ENCODE assay signal across 10 cellular contexts in genomic region chr6:28635547-28636158, GRCh38.
DNase-seq lines count a peak whose midpoint lies in the region; ATAC-seq lines count a peak whose summit lies in the region.
"Had no signal": no experiment of that assay in that cellular context is flagged by ENCODE, and none has a peak within 500 bp of the region (broad histone marks: within the 10 kb centered on the region; RNA-seq: fewer than 3 reads in every experiment).

No MANE protein-coding gene starts in this region.

- H3K9ac ChIP-seq in HUES48 (ENCODE audit: low read depth, low read length), result no peak overlapping the region

- H3K4me1 ChIP-seq in CD4-positive, alpha-beta memory T cell (ENCODE audit: insufficient read depth, low read length), result no peaks in the 10 kb centered on the region
- H3K4me1 ChIP-seq in HUES48 (ENCODE audit: control insufficient read depth, insufficient read depth, low read length), result no peaks in the 10 kb centered on the region; the same call in 1 of the 2 replicates

- peaks cover 28% of the 10 kb centered on the region for H3K27me3 ChIP-seq in CD4-positive, alpha-beta memory T cell (ENCODE audit: insufficient read depth, low read length)
- peaks cover 56% of the 10 kb centered on the region for H3K27me3 ChIP-seq in HUES48 (ENCODE audit: control insufficient read depth, insufficient read depth, low read length)

- no peaks in the 10 kb centered on the region for H3K9me3 ChIP-seq in CD4-positive, alpha-beta memory T cell (ENCODE audit: control insufficient read depth in 1 of 2, low read length in 2 of 2)
- H3K9me3 ChIP-seq in HUES48 (ENCODE audit: control insufficient read depth, insufficient read depth, low read length), result no peaks in the 10 kb centered on the region

- H3K36me3 Mint-ChIP-seq in CD4-positive, alpha-beta memory T cell, result peaks cover 0 to 3% of the 10 kb centered on the region in 2 donors
- H3K36me3 Mint-ChIP-seq in naive thymus-derived CD8-positive, alpha-beta T cell, result peaks cover 0 to 7% (median 3%) of the 10 kb centered on the region in 3 donors

- no peak overlapping the region for H3K4me3 ChIP-seq in CD4-positive, alpha-beta memory T cell (ENCODE audit: low read length in 2 of 2)
- peak overlapping the region; percentile 85 for H3K4me3 ChIP-seq in HUES48 (ENCODE audit: low read depth, low read length)

- peaks cover 4 to 16% (median 8%) of the 10 kb centered on the region in 4 donors for H3K4me1 Mint-ChIP-seq in CD4-positive, alpha-beta memory T cell
- H3K4me1 Mint-ChIP-seq in naive thymus-derived CD8-positive, alpha-beta T cell, result peaks cover 4 to 15% (median 12%) of the 10 kb centered on the region in 4 donors

- POLR2A ChIA-PET in CD4-positive, alpha-beta memory T cell (lab: Charles Lee; ENCODE audit: partially characterized antibody), result no interaction called here
- POLR2A ChIA-PET in naive thymus-derived CD8-positive, alpha-beta T cell (lab: Charles Lee), result no interaction called here

- peaks cover 57 to 61% of the 10 kb centered on the region in 2 donors for H3K27me3 Mint-ChIP-seq in CD4-positive, alpha-beta memory T cell
- H3K27me3 Mint-ChIP-seq in naive thymus-derived CD8-positive, alpha-beta T cell, result peaks cover 47 to 91% (median 72%) of the 10 kb centered on the region in 5 donors

- DNase-seq in CD4-positive, alpha-beta memory T cell, result no peak
- DNase-seq in caudate nucleus (lab: John Stamatoyannopoulos, UW) (peak in 20 of 61 donors; percentile 2 to 55 (median 10)), ecto neural progenitor cell (ENCODE audit: low spot score) (no peak), AG20443 (ENCODE audit: low spot score) (no peak)
- no peak for DNase-seq in naive thymus-derived CD8-positive, alpha-beta T cell
- DNase-seq: activated CD8-positive, alpha-beta memory T cell treated with anti-CD3 and anti-CD28 coated beads, Interleukin-2, amount 50 U/mL, for 48 hours; NCI-H2107 had no signal

- peak overlapping the region in 7 of 8 donors; percentile 22 to 74 (median 53) for H3K4me3 Mint-ChIP-seq in CD4-positive, alpha-beta memory T cell
- H3K4me3 Mint-ChIP-seq in naive thymus-derived CD8-positive, alpha-beta T cell, result peak overlapping the region in 8 of 10 donors; percentile 35 to 62 (median 54)

- H3K27ac ChIP-seq in CD4-positive, alpha-beta memory T cell (ENCODE audit: low read depth, low read length), result no peak overlapping the region
- no peak overlapping the region for H3K27ac ChIP-seq in HUES48 (ENCODE audit: low read depth, low read length)
- H3K27ac ChIP-seq in caudate nucleus (ENCODE audit: low read depth, low read length), result peak overlapping the region; percentile 70

- H3K27ac Mint-ChIP-seq in CD4-positive, alpha-beta memory T cell, result peak overlapping the region in 2 of 7 donors; percentile 37 to 74
- H3K27ac Mint-ChIP-seq in naive thymus-derived CD8-positive, alpha-beta T cell, result peak overlapping the region in 1 of 10 donors; percentile 39

- intact Hi-C loops in CD4-positive, alpha-beta memory T cell (cut with micrococcal nuclease), result no loop called here

- CTCF ChIA-PET in CD4-positive, alpha-beta memory T cell (lab: Charles Lee; ENCODE audit: partially characterized antibody), result no interaction called here

- ATAC-seq in naive thymus-derived CD8-positive, alpha-beta T cell, result no peak
- ATAC-seq in HG02981 (IDR thresholded peaks at IDR 0.05; ENCODE audit: unreplicated experiment), result no peak
- no peak for ATAC-seq in GM18868 (IDR thresholded peaks at IDR 0.05; ENCODE audit: unreplicated experiment)

- peaks cover 0 to 12% (median 3%) of the 10 kb centered on the region in 8 donors for H3K9me3 Mint-ChIP-seq in CD4-positive, alpha-beta memory T cell
- peaks cover 0 to 14% (median 3%) of the 10 kb centered on the region in 9 donors for H3K9me3 Mint-ChIP-seq in naive thymus-derived CD8-positive, alpha-beta T cell

- H3K36me3 ChIP-seq in CD4-positive, alpha-beta memory T cell (ENCODE audit: insufficient read depth, low read length), result no peaks in the 10 kb centered on the region
- H3K36me3 ChIP-seq in HUES48 (ENCODE audit: control insufficient read depth, insufficient read depth, low read length), result no peaks in the 10 kb centered on the region
